Comparison of ENCODE assay signal across 11 cellular contexts in genomic region chr7:34507191-34507590, GRCh38.
"Had no signal": no experiment of that assay in that cellular context is flagged by ENCODE, and none has a peak within 500 bp of the region (broad histone marks: within the 10 kb centered on the region; RNA-seq: fewer than 3 reads in every experiment).

No MANE protein-coding gene starts in this region.

- FAIRE-seq: H1, H54 had no signal

- H3K36me3 ChIP-seq: HAP-1 had no signal

- DNase-seq: GM23248, GOT3, H7, H9, HCEC 1CT, HFFc6 had no signal

- ATAC-seq: GM23338, HCT116 had no signal

- H3K9me3 ChIP-seq: HAP-1 had no signal

- H3K4me3 ChIP-seq: GM23248, GM23338, HAP-1 had no signal

- H3K4me2 ChIP-seq: GM23338 had no signal

- H2AFZ ChIP-seq: GM23248, GM23338 had no signal

- H3K4me1 ChIP-seq: HAP-1 had no signal

- H3K9ac ChIP-seq: GM23248 had no signal

- H3K27ac ChIP-seq: GM23248 had no signal
